In genomic region chr20:44185574-44185973, GRCh38 we compare ENCODE assay signal across 16 cellular contexts. TPM values are rescaled to one million over a fixed set of nuclear protein-coding genes. Genes with fewer than 3 reads are reported as not detected.
DNase-seq lines count a peak whose midpoint lies in the region; ATAC-seq, FAIRE-seq and TF ChIP-seq lines count a peak whose summit lies in the region.
"Had no signal": no experiment of that assay in that cellular context is flagged by ENCODE, and none has a peak within 500 bp of the region (broad histone marks: within the 10 kb centered on the region; RNA-seq: fewer than 3 reads in every experiment).

No MANE protein-coding gene starts in this region.

- H2AFZ ChIP-seq in keratinocyte (ENCODE audit: control insufficient read depth, low read length) = no peak overlapping the region

- no peaks in the 10 kb centered on the region for H3K4me1 Mint-ChIP-seq in activated T-helper 17 cell treated with anti-CD3 and anti-CD28 coated beads, Interleukin-2, amount 50 U/mL, for 72 hours
- peaks cover 8 to 12% of the 10 kb centered on the region in 2 donors for H3K4me1 Mint-ChIP-seq in natural killer cell treated with Interleukin-12 subunit alpha and Interleukin-12 subunit beta and Interleukin-15 and Interleukin-18, amount 100 ng/mL, for 72 hours (ENCODE audit: low read depth in 2 of 2)

- H3K9me1 ChIP-seq in keratinocyte (ENCODE audit: control insufficient read depth, extremely low read depth, insufficient read depth, low read length) = no peaks in the 10 kb centered on the region

- no peak for FAIRE-seq in keratinocyte (lab: Jason Lieb, UNC)

- no peak for TF ChIP-seq CTCF in AG10803 (conservative IDR thresholded peaks at IDR 0.05; ENCODE audit: low read length)
- TF ChIP-seq CTCF in keratinocyte (optimal IDR thresholded peaks at IDR 0.05 in 1 of 3, IDR thresholded peaks at IDR 0.05 in 1 of 3, conservative IDR thresholded peaks at IDR 0.05 in 1 of 3; ENCODE audit: extremely low read depth in 1 of 3, insufficient read depth in 2 of 3, low read length in 3 of 3) = no peak

- H3K27me3 ChIP-seq in SJSA1 (replicated peaks) (no peaks in the 10 kb centered on the region), keratinocyte (ENCODE audit: control insufficient read depth, extremely low read depth, insufficient read depth, low read length) (no peaks in the 10 kb centered on the region), skeletal muscle satellite cell (ENCODE audit: control insufficient read depth, insufficient read depth, low read length) (no peaks in the 10 kb centered on the region)

- peaks cover 8% of the 10 kb centered on the region for H3K36me3 ChIP-seq in SJSA1
- H3K36me3 ChIP-seq in keratinocyte (ENCODE audit: control insufficient read depth in 2 of 2, extremely low read depth in 1 of 2, insufficient read depth in 2 of 2, low read length in 2 of 2) = no peaks in the 10 kb centered on the region
- no peaks in the 10 kb centered on the region for H3K36me3 ChIP-seq in skeletal muscle satellite cell (ENCODE audit: insufficient read depth, low read length)

- no peak for DNase-seq in AG10803 (ENCODE audit: low read depth)
- DNase-seq in SJSA1 (ENCODE audit: low read depth in 1 of 2, low spot score in 2 of 2) = no peak
- DNase-seq in keratinocyte (ENCODE audit: low read depth, low spot score) = no peak
- DNase-seq in NCI-H2029 (lab: John Stamatoyannopoulos, UW) = no peak
- DNase-seq in C1 segment of cervical spinal cord (lab: John Stamatoyannopoulos, UW) = no peak
- no peak for DNase-seq in natural killer cell treated with Interleukin-12 subunit alpha and Interleukin-12 subunit beta and Interleukin-15 and Interleukin-18, amount 100 ng/mL, for 72 hours (ENCODE audit: low spot score)
- DNase-seq: activated T-cell treated with anti-CD3 and anti-CD28 coated beads, Interleukin-2, amount 50 U/mL, for 1 hour; effector memory CD8-positive, alpha-beta T cell; EL; NCI-H1436 treated with DMSO at 0.1 percent for 48 hours; NCI-H226 had no signal

- dilution Hi-C loops in keratinocyte (cut with MboI; ENCODE audit: extremely low pct_ligation_motif_present, low sequenced_read_pairs) = no loop called here

- H3K27ac ChIP-seq in SJSA1 (no peak overlapping the region), keratinocyte (ENCODE audit: control insufficient read depth, insufficient read depth, low read length) (no peak overlapping the region)

- H3K27ac Mint-ChIP-seq in activated T-helper 17 cell treated with anti-CD3 and anti-CD28 coated beads, Interleukin-2, amount 50 U/mL, for 72 hours = no peak overlapping the region
- no peak overlapping the region for H3K27ac Mint-ChIP-seq in natural killer cell treated with Interleukin-12 subunit alpha and Interleukin-12 subunit beta and Interleukin-15 and Interleukin-18, amount 100 ng/mL, for 72 hours
- H3K27ac Mint-ChIP-seq: activated naive CD4-positive, alpha-beta T cell treated with anti-CD3 and anti-CD28 coated beads, Interleukin-2, amount 50 U/mL, for 72 hours; effector memory CD8-positive, alpha-beta T cell; stimulated activated memory B cell treated with anti-CD40 and anti-IgM and Interleukin-4, amounts not matched to agents 10 μg/mL and 1 μg/mL and 100 μg/mL, for 72 hours had no signal

- ATAC-seq in activated T-helper 17 cell treated with anti-CD3 and anti-CD28 coated beads, Interleukin-2, amount 50 U/mL, for 72 hours (replicated peaks) = no peak
- no peak for ATAC-seq in natural killer cell treated with Interleukin-12 subunit alpha and Interleukin-12 subunit beta and Interleukin-15 and Interleukin-18, amount 100 ng/mL, for 72 hours
- ATAC-seq: activated naive CD4-positive, alpha-beta T cell treated with anti-CD3 and anti-CD28 coated beads, Interleukin-2, amount 50 U/mL, for 72 hours; effector memory CD8-positive, alpha-beta T cell; HCT116; stimulated activated memory B cell treated with anti-CD40 and anti-IgM and Interleukin-4, amounts not matched to agents 10 μg/mL and 1 μg/mL and 100 μg/mL, for 72 hours had no signal

- no peaks in the 10 kb centered on the region for H3K36me3 Mint-ChIP-seq in activated T-helper 17 cell treated with anti-CD3 and anti-CD28 coated beads, Interleukin-2, amount 50 U/mL, for 72 hours (ENCODE audit: low read depth)
- no peaks in the 10 kb centered on the region for H3K36me3 Mint-ChIP-seq in natural killer cell treated with Interleukin-12 subunit alpha and Interleukin-12 subunit beta and Interleukin-15 and Interleukin-18, amount 100 ng/mL, for 72 hours
- H3K36me3 Mint-ChIP-seq: stimulated activated memory B cell treated with anti-CD40 and anti-IgM and Interleukin-4, amounts not matched to agents 10 μg/mL and 1 μg/mL and 100 μg/mL, for 72 hours had no signal

- H3K9me3 ChIP-seq in SJSA1 (replicated peaks) (no peaks in the 10 kb centered on the region), keratinocyte (ENCODE audit: control insufficient read depth, low read depth, low read length) (no peaks in the 10 kb centered on the region), skeletal muscle satellite cell (replicated peaks; ENCODE audit: low read length) (no peaks in the 10 kb centered on the region)

- H3K4me3 ChIP-seq in AG10803 (ENCODE audit: low read length) (peak overlapping the region; percentile 70), SJSA1 (peak overlapping the region; percentile 42), keratinocyte (ENCODE audit: control insufficient read depth in 2 of 3, extremely low read depth in 1 of 3, insufficient read depth in 2 of 3, low read depth in 1 of 3, low read length in 3 of 3) (peak overlapping the region in 1 of 3 experiments; percentile 47), skeletal muscle satellite cell (ENCODE audit: low read length) (peak overlapping the region; percentile 77)

- H3K4me1 ChIP-seq in SJSA1 (replicated peaks) (peaks cover 56% of the 10 kb centered on the region), keratinocyte (ENCODE audit: control insufficient read depth, extremely low read depth, insufficient read depth, low read length) (peaks cover 67% of the 10 kb centered on the region), skeletal muscle satellite cell (ENCODE audit: control insufficient read depth, insufficient read depth, low read length) (peaks cover 45% of the 10 kb centered on the region)

- no peaks in the 10 kb centered on the region for H4K20me1 ChIP-seq in keratinocyte (ENCODE audit: control insufficient read depth, extremely low read depth, insufficient read depth, low read length)

- no peak overlapping the region for H3K4me3 Mint-ChIP-seq in activated T-helper 17 cell treated with anti-CD3 and anti-CD28 coated beads, Interleukin-2, amount 50 U/mL, for 72 hours
- H3K4me3 Mint-ChIP-seq in natural killer cell treated with Interleukin-12 subunit alpha and Interleukin-12 subunit beta and Interleukin-15 and Interleukin-18, amount 100 ng/mL, for 72 hours = no peak overlapping the region
- H3K4me3 Mint-ChIP-seq: effector memory CD8-positive, alpha-beta T cell; stimulated activated memory B cell treated with anti-CD40 and anti-IgM and Interleukin-4, amounts not matched to agents 10 μg/mL and 1 μg/mL and 100 μg/mL, for 72 hours had no signal

- H3K27me3 Mint-ChIP-seq in activated T-helper 17 cell treated with anti-CD3 and anti-CD28 coated beads, Interleukin-2, amount 50 U/mL, for 72 hours = peaks cover 62% of the 10 kb centered on the region
- H3K27me3 Mint-ChIP-seq in natural killer cell treated with Interleukin-12 subunit alpha and Interleukin-12 subunit beta and Interleukin-15 and Interleukin-18, amount 100 ng/mL, for 72 hours = peaks cover 38 to 62% of the 10 kb centered on the region in 2 donors

- H3K79me2 ChIP-seq in keratinocyte (ENCODE audit: control insufficient read depth, insufficient read depth, low read length) = peaks cover 18% of the 10 kb centered on the region

- no peaks in the 10 kb centered on the region for H3K9me3 Mint-ChIP-seq in activated T-helper 17 cell treated with anti-CD3 and anti-CD28 coated beads, Interleukin-2, amount 50 U/mL, for 72 hours
- H3K9me3 Mint-ChIP-seq in natural killer cell treated with Interleukin-12 subunit alpha and Interleukin-12 subunit beta and Interleukin-15 and Interleukin-18, amount 100 ng/mL, for 72 hours = no peaks in the 10 kb centered on the region
- H3K9me3 Mint-ChIP-seq: activated naive CD4-positive, alpha-beta T cell treated with anti-CD3 and anti-CD28 coated beads, Interleukin-2, amount 50 U/mL, for 72 hours; effector memory CD8-positive, alpha-beta T cell; stimulated activated memory B cell treated with anti-CD40 and anti-IgM and Interleukin-4, amounts not matched to agents 10 μg/mL and 1 μg/mL and 100 μg/mL, for 72 hours had no signal

- no peak overlapping the region for H3K9ac ChIP-seq in keratinocyte (ENCODE audit: control insufficient read depth, extremely low read depth, insufficient read depth, low read length)
- H3K9ac ChIP-seq in skeletal muscle satellite cell (ENCODE audit: low read depth, low read length) = no peak overlapping the region

- H3K4me2 ChIP-seq in keratinocyte (ENCODE audit: control insufficient read depth, extremely low read depth, insufficient read depth, low read depth, low read length) (peak overlapping the region; percentile 95), skeletal muscle satellite cell (ENCODE audit: low read length) (peak overlapping the region; percentile 86)

RNA-seq across cellular contexts. Expression of gene JPH2, which starts 1.4 kb away (rescaled TPM):
- 19.1 and 21.7 TPM in 2 replicates for total RNA-seq in SJSA1 (2014; rRNA removed; shearing (Covaris generic))
- 2.5 to 2.9 TPM (median 2.8 TPM) in 3 replicates for polyA plus RNA-seq in keratinocyte
- polyA plus RNA-seq in keratinocyte (2011; ENCODE audit: low read depth) = 0.45 TPM
- 1.4 and 2.4 TPM in 2 replicates for polyA plus RNA-seq in keratinocyte (2011; cell fraction: cytosol; rRNA removed)
- 3.6 and 6.7 TPM in 2 replicates for polyA plus RNA-seq in keratinocyte (2011; cell fraction: nucleus; rRNA removed)
- 2.0 and 4.1 TPM in 2 replicates for polyA plus RNA-seq in keratinocyte (2012; ENCODE audit: low replicate concordance)
- 4.6 to 7.2 TPM (median 6.0 TPM) in 3 replicates for polyA minus RNA-seq in keratinocyte
- 5.4 TPM for polyA minus RNA-seq in keratinocyte (2011; cell fraction: cytosol; rRNA and poly(A)+ RNA removed)
- polyA minus RNA-seq in keratinocyte (2011; cell fraction: nucleus; rRNA and poly(A)+ RNA removed) = 3.9 and 7.4 TPM in 2 replicates
- total RNA-seq in skeletal muscle satellite cell (2012; rRNA removed) = under 0.01 and 5.9 TPM in 2 replicates
- under 1 TPM; 0.09 to 0.42 TPM for total RNA-seq in activated T-helper 17 cell treated with anti-CD3 and anti-CD28 coated beads, Interleukin-2, amount 50 U/mL, for 72 hours
- 1 to 10 TPM; 1.0 to 2.0 TPM for total RNA-seq in natural killer cell treated with Interleukin-12 subunit alpha and Interleukin-12 subunit beta and Interleukin-15 and Interleukin-18, amount 100 ng/mL, for 72 hours

RNA-seq across cellular contexts. Expression of gene OSER1, which starts 25.0 kb away (rescaled TPM):
- 33.8 and 58.7 TPM in 2 replicates for total RNA-seq in SJSA1 (2014; rRNA removed; shearing (Covaris generic))
- polyA plus RNA-seq in keratinocyte = 33.5 to 41.5 TPM (median 34.9 TPM) in 3 replicates
- 33.0 TPM for polyA plus RNA-seq in keratinocyte (2011; ENCODE audit: low read depth)
- 20.7 and 35.6 TPM in 2 replicates for polyA plus RNA-seq in keratinocyte (2011; cell fraction: cytosol; rRNA removed)
- 60.0 and 60.2 TPM in 2 replicates for polyA plus RNA-seq in keratinocyte (2011; cell fraction: nucleus; rRNA removed)
- polyA plus RNA-seq in keratinocyte (2012; ENCODE audit: low replicate concordance) = 21.4 and 76.0 TPM in 2 replicates
- 17.3 to 21.4 TPM (median 17.9 TPM) in 3 replicates for polyA minus RNA-seq in keratinocyte
- 12.9 TPM for polyA minus RNA-seq in keratinocyte (2011; cell fraction: cytosol; rRNA and poly(A)+ RNA removed)
- 8.9 and 12.3 TPM in 2 replicates for polyA minus RNA-seq in keratinocyte (2011; cell fraction: nucleus; rRNA and poly(A)+ RNA removed)
- 34.7 and 35.2 TPM in 2 replicates for total RNA-seq in skeletal muscle satellite cell (2012; rRNA removed)
- total RNA-seq in activated T-helper 17 cell treated with anti-CD3 and anti-CD28 coated beads, Interleukin-2, amount 50 U/mL, for 72 hours = 10 to 100 TPM; 30.5 to 38.6 TPM
- total RNA-seq in natural killer cell treated with Interleukin-12 subunit alpha and Interleukin-12 subunit beta and Interleukin-15 and Interleukin-18, amount 100 ng/mL, for 72 hours = 10 to 100 TPM; 21.9 to 27.0 TPM
